In the genomic region with DNA sequence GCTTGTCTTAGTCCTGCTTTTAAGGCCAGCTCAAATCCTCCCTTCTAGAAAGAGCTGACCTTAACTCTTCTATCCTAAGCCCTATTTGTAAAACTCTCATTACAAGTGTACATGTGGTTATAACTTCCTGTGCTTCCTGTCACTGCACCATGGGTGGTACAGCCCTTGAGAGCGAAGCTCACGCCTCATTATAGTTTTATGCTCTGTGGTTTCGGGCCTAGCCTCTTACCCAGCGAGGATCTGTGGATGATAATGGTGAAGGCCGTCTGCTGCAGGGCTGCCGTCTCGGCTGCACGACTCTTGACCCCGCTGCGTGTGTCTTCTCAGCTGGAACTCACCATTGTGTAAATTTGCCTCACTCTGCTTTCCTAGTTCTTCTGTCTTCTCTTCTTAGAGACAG, we compare ENCODE assay signal across 8 cellular contexts.
A peak's percentile ranks its signal among the peaks of the same experiment; 100 is the strongest.
DNase-seq lines count a peak whose midpoint lies in the region; ATAC-seq and TF ChIP-seq lines count a peak whose summit lies in the region.

No MANE protein-coding gene starts in this region.

- peaks cover 19% of the 10 kb centered on the region for H3K4me1 Mint-ChIP-seq in activated CD4-positive, alpha-beta T cell treated with anti-CD3 and anti-CD28 coated beads, Interleukin-2, amount 10 ng/mL, durations not matched to agents 24 days and 14 days

- TF ChIP-seq POLR2A in body of pancreas (IDR thresholded peaks at IDR 0.05), result no peak

- H3K4me3 ChIP-seq in mesenchymal stem cell (ENCODE audit: insufficient read depth in 1 of 2, low read depth in 1 of 2, low read length in 2 of 2) (no peak overlapping the region), body of pancreas (no peak overlapping the region)

- intact Hi-C loops in activated CD4-positive, alpha-beta T cell treated with anti-CD3 and anti-CD28 coated beads, Interleukin-2, amount 10 ng/mL, durations not matched to agents 24 days and 14 days (cut with micrococcal nuclease), result loop anchor here (10.0 kb wide), 1 partner anchor 199 kb away; no protein-coding TSS in a partner anchor
- intact Hi-C loops in body of pancreas (cut with DNase I), result no loop called here

- H2BK5ac ChIP-seq in mesenchymal stem cell (ENCODE audit: low read depth, low read length, poor library complexity, severe bottlenecking), result no peak overlapping the region

- H3K27me3 ChIP-seq in mesenchymal stem cell (ENCODE audit: control insufficient read depth in 1 of 2, insufficient read depth in 1 of 2, low read length in 2 of 2) (no peaks in the 10 kb centered on the region), body of pancreas (no peaks in the 10 kb centered on the region)

- no peak overlapping the region for H3K18ac ChIP-seq in mesenchymal stem cell (ENCODE audit: low read depth in 1 of 2, low read length in 2 of 2)

- H3K9me3 Mint-ChIP-seq in activated CD4-positive, alpha-beta T cell treated with anti-CD3 and anti-CD28 coated beads, Interleukin-2, amount 10 ng/mL, durations not matched to agents 24 days and 14 days, result no peaks in the 10 kb centered on the region

- H2BK120ac ChIP-seq in mesenchymal stem cell (ENCODE audit: low read depth, low read length), result no peak overlapping the region

- H2AFZ ChIP-seq in mesenchymal stem cell (ENCODE audit: low read depth, low read length), result no peak overlapping the region

- H3K27ac ChIP-seq in mesenchymal stem cell (ENCODE audit: low read length, poor library complexity, severe bottlenecking) (peak overlapping the region; percentile 75), body of pancreas (no peak overlapping the region)

- no peak overlapping the region for H2BK12ac ChIP-seq in mesenchymal stem cell (ENCODE audit: low read length in 2 of 2)

- H3K4me3 Mint-ChIP-seq in activated CD4-positive, alpha-beta T cell treated with anti-CD3 and anti-CD28 coated beads, Interleukin-2, amount 10 ng/mL, durations not matched to agents 24 days and 14 days, result peak overlapping the region; percentile 16

- no peak overlapping the region for H3K23ac ChIP-seq in mesenchymal stem cell (ENCODE audit: low read length in 2 of 2)

- TF ChIP-seq CTCF in body of pancreas (IDR thresholded peaks at IDR 0.05), result no peak

- H3K36me3 ChIP-seq in mesenchymal stem cell (ENCODE audit: control insufficient read depth in 1 of 2, insufficient read depth in 2 of 2, low read depth in 1 of 2, low read length in 2 of 2) (peaks cover 4 to 67% of the 10 kb centered on the region in 2 experiments), body of pancreas (replicated peaks in 1 of 2; ENCODE audit: insufficient read depth in 1 of 2, low read depth in 2 of 2) (peaks cover 0 to 7% of the 10 kb centered on the region in 2 donors)

- H3K14ac ChIP-seq in mesenchymal stem cell (ENCODE audit: low read length in 2 of 2), result no peak overlapping the region

- peak overlapping the region; percentile 2 for H3K9ac ChIP-seq in mesenchymal stem cell (ENCODE audit: low read length)

- H3K27me3 Mint-ChIP-seq in activated CD4-positive, alpha-beta T cell treated with anti-CD3 and anti-CD28 coated beads, Interleukin-2, amount 10 ng/mL, durations not matched to agents 24 days and 14 days, result no peaks in the 10 kb centered on the region

- peaks cover 42% of the 10 kb centered on the region for H3K36me3 Mint-ChIP-seq in activated CD4-positive, alpha-beta T cell treated with anti-CD3 and anti-CD28 coated beads, Interleukin-2, amount 10 ng/mL, durations not matched to agents 24 days and 14 days (ENCODE audit: low read depth)

- DNase-seq in A172 (ENCODE audit: low spot score), result peak; percentile 74
- DNase-seq in activated CD4-positive, alpha-beta T cell treated with anti-CD3 and anti-CD28 coated beads, Interleukin-2, amount 10 ng/mL, durations not matched to agents 24 days and 14 days, result peak; percentile 80
- DNase-seq in mesenchymal stem cell, result peak; percentile 58
- no peak for DNase-seq in kidney glomerular epithelial cell (lab: John Stamatoyannopoulos, UW)
- no peak for DNase-seq in AML-193 (lab: John Stamatoyannopoulos, UW)
- no peak for DNase-seq in body of pancreas

- 42% methylated on average over 10 of the region's 10 CpGs for WGBS in mesenchymal stem cell
- WGBS in body of pancreas, 2 donors, result 81 to 97% methylated on average over 10 of the region's 10 CpGs

- H2AK5ac ChIP-seq in mesenchymal stem cell (ENCODE audit: low read length, severe bottlenecking), result no peak overlapping the region

- H3K9me3 ChIP-seq in mesenchymal stem cell (ENCODE audit: control insufficient read depth, low read length) (no peaks in the 10 kb centered on the region), body of pancreas (no peaks in the 10 kb centered on the region)

- no peak overlapping the region for H3K4ac ChIP-seq in mesenchymal stem cell (ENCODE audit: low read depth in 1 of 2, low read length in 2 of 2)

- H3K4me1 ChIP-seq in mesenchymal stem cell (ENCODE audit: control insufficient read depth, insufficient read depth, low read depth, low read length), result peaks cover 11% of the 10 kb centered on the region
- no peaks in the 10 kb centered on the region for H3K4me1 ChIP-seq in body of pancreas

- no peak overlapping the region for H3K4me2 ChIP-seq in mesenchymal stem cell (ENCODE audit: low read length, poor library complexity, severe bottlenecking)

- H4K8ac ChIP-seq in mesenchymal stem cell (ENCODE audit: low read length), result no peak overlapping the region

- peak overlapping the region; percentile 61 for H3K27ac Mint-ChIP-seq in activated CD4-positive, alpha-beta T cell treated with anti-CD3 and anti-CD28 coated beads, Interleukin-2, amount 10 ng/mL, durations not matched to agents 24 days and 14 days

- H2BK15ac ChIP-seq in mesenchymal stem cell (ENCODE audit: low read depth, poor library complexity, severe bottlenecking), result no peak overlapping the region

- ATAC-seq in GM19328 (IDR thresholded peaks at IDR 0.05; ENCODE audit: unreplicated experiment) (peak; percentile 76), HG03469 (IDR thresholded peaks at IDR 0.05; ENCODE audit: unreplicated experiment) (peak; percentile 73), body of pancreas (no peak)

- H3K79me1 ChIP-seq in mesenchymal stem cell (replicated peaks; ENCODE audit: low read length, poor library complexity, severe bottlenecking), result peaks cover 12% of the 10 kb centered on the region

- no peak overlapping the region for H4K91ac ChIP-seq in mesenchymal stem cell (ENCODE audit: low read length)

Comparison
In these comparisons a context has a peak if more than half of its experiments do, and no peak if none do; other contexts are left out.
1. DNase-seq: peak in A172 (single experiment), activated CD4-positive, alpha-beta T cell treated with anti-CD3 and anti-CD28 coated beads, Interleukin-2, amount 10 ng/mL, durations not matched to agents 24 days and 14 days (single experiment) and mesenchymal stem cell (single experiment); none in kidney glomerular epithelial cell (single experiment), AML-193 (0 of 2) and body of pancreas (0 of 4).